Comparison of ENCODE assay signal across 19 cellular contexts in genomic region chr2:129428086-129428660, GRCh38.
"Had no signal": no experiment of that assay in that cellular context is flagged by ENCODE, and none has a peak within 500 bp of the region (broad histone marks: within the 10 kb centered on the region; RNA-seq: fewer than 3 reads in every experiment).

No MANE protein-coding gene starts in this region.

- H3K4me2 ChIP-seq: hepatocyte had no signal

- DNase-seq: activated CD4-positive, alpha-beta T cell treated with anti-CD3 and anti-CD28 coated beads, Interleukin-2, amount 50 U/mL, for 4 hours; activated CD4-positive, CD25-positive, alpha-beta regulatory T cell treated with anti-CD3 and anti-CD28 coated beads, Interleukin-2, amount 50 U/mL, for 72 hours; activated gamma-delta T cell; cerebellar nuclear complex; effector CD4-positive, alpha-beta T cell; esophagus squamous epithelium; left cardiac atrium; mesendoderm; naive thymus-derived CD4-positive, alpha-beta T cell; pancreas; sigmoid colon; stimulated activated CD4-positive, alpha-beta T cell treated with anti-CD3 and anti-CD28 coated beads, Interleukin-4, amount 100 ng/mL, for 24 hours; upper lobe of left lung had no signal

- H3K9me3 ChIP-seq: breast epithelium, esophagus squamous epithelium, pancreas, sigmoid colon, thoracic aorta, upper lobe of left lung had no signal

- H2AFZ ChIP-seq: hepatocyte had no signal

- H3K27me3 ChIP-seq: breast epithelium, esophagus squamous epithelium, hepatocyte, pancreas, sigmoid colon, upper lobe of left lung had no signal

- H3K27ac Mint-ChIP-seq: activated naive CD4-positive, alpha-beta T cell treated with anti-CD3 and anti-CD28 coated beads, Interleukin-2, amount 50 U/mL, for 24 hours; naive thymus-derived CD4-positive, alpha-beta T cell; stimulated activated effector memory CD8-positive, alpha-beta T cell treated with anti-CD3 and anti-CD28 coated beads, Interleukin-12 subunit alpha, Interleukin-12 subunit beta, amount 100 ng/mL, for 72 hours had no signal

- H3K36me3 Mint-ChIP-seq: activated naive CD4-positive, alpha-beta T cell treated with anti-CD3 and anti-CD28 coated beads, Interleukin-2, amount 50 U/mL, for 24 hours; naive thymus-derived CD4-positive, alpha-beta T cell; stimulated activated effector memory CD8-positive, alpha-beta T cell treated with anti-CD3 and anti-CD28 coated beads, Interleukin-12 subunit alpha, Interleukin-12 subunit beta, amount 100 ng/mL, for 72 hours had no signal

- ATAC-seq: left cardiac atrium; naive thymus-derived CD4-positive, alpha-beta T cell; pancreas had no signal

- H3K79me2 ChIP-seq: hepatocyte had no signal

- H3K36me3 ChIP-seq: breast epithelium, esophagus squamous epithelium, pancreas, sigmoid colon, thoracic aorta, upper lobe of left lung had no signal

- H3K27ac ChIP-seq: breast epithelium, esophagus squamous epithelium, hepatocyte, pancreas, sigmoid colon, thoracic aorta, upper lobe of left lung, VCaP had no signal

- H3K4me1 Mint-ChIP-seq: activated naive CD4-positive, alpha-beta T cell treated with anti-CD3 and anti-CD28 coated beads, Interleukin-2, amount 50 U/mL, for 24 hours; stimulated activated effector memory CD8-positive, alpha-beta T cell treated with anti-CD3 and anti-CD28 coated beads, Interleukin-12 subunit alpha, Interleukin-12 subunit beta, amount 100 ng/mL, for 72 hours had no signal

- H3K4me1 ChIP-seq: breast epithelium, pancreas, upper lobe of left lung had no signal

- H3K4me3 Mint-ChIP-seq: activated naive CD4-positive, alpha-beta T cell treated with anti-CD3 and anti-CD28 coated beads, Interleukin-2, amount 50 U/mL, for 24 hours; naive thymus-derived CD4-positive, alpha-beta T cell; stimulated activated effector memory CD8-positive, alpha-beta T cell treated with anti-CD3 and anti-CD28 coated beads, Interleukin-12 subunit alpha, Interleukin-12 subunit beta, amount 100 ng/mL, for 72 hours had no signal

- H3K4me3 ChIP-seq: breast epithelium, esophagus squamous epithelium, hepatocyte, pancreas, sigmoid colon, thoracic aorta, upper lobe of left lung had no signal
